Comparison of ENCODE assay signal across 23 cellular contexts in genomic region chr2:148530350-148530749, GRCh38.
DNase-seq lines count a peak whose midpoint lies in the region; ATAC-seq, FAIRE-seq and TF ChIP-seq lines count a peak whose summit lies in the region.
"Had no signal": no experiment of that assay in that cellular context is flagged by ENCODE, and none has a peak within 500 bp of the region (broad histone marks: within the 10 kb centered on the region; RNA-seq: fewer than 3 reads in every experiment).

No MANE protein-coding gene starts in this region.

- H3K9ac ChIP-seq in H9 (ENCODE audit: extremely low read depth, insufficient read length, low read length): no peak overlapping the region

- H3T11ph ChIP-seq in H9 (ENCODE audit: low read length): no peak overlapping the region

- no peak for DNase-seq in T-helper 1 cell
- DNase-seq in H9: peak; percentile 13
- no peak for DNase-seq in left colon
- peak; percentile 39 for DNase-seq in small intestine
- DNase-seq in stimulated activated CD4-positive, alpha-beta T cell treated with anti-CD3 and anti-CD28 coated beads, Interleukin-4, amount 100 ng/mL, for 4 hours: no peak
- no peak for DNase-seq in activated CD8-positive, alpha-beta memory T cell treated with anti-CD3 and anti-CD28 coated beads, Interleukin-2, amount 50 U/mL, for 4 hours
- DNase-seq: AML-193, DMS153, GDM1, H7, IMR-90, Karpas-422, NCI-H1048, NCI-H1436 treated with DMSO at 0.1 percent for 48 hours, NCI-H2029, NCI-H345, NCI-H524 treated with DMSO at 0.1 percent for 48 hours, SHP77 had no signal

- no peak overlapping the region for H3K23ac ChIP-seq in H9 (ENCODE audit: insufficient read length, low read depth, low read length)

- no peak for TF ChIP-seq CTCF in H9 (conservative IDR thresholded peaks at IDR 0.05)

- H3K27ac ChIP-seq in H9 (ENCODE audit: insufficient read length, low read depth, low read length): no peak overlapping the region
- H3K27ac ChIP-seq in small intestine (ENCODE audit: low read depth in 1 of 2, low read length in 1 of 2): no peak overlapping the region
- H3K27ac ChIP-seq: 22Rv1, C4-2B, HL-60 had no signal

- intact Hi-C loops in left colon (cut with DNase I, micrococcal nuclease): no loop called here

- no peak overlapping the region for H4K91ac ChIP-seq in H9 (ENCODE audit: insufficient read length, low read depth, low read length)

- H3K4me1 Mint-ChIP-seq in T-helper 1 cell treated with Interleukin-12 subunit alpha and Interleukin-12 subunit beta and Interleukin-4 antibody, amounts not matched to agents 30 μg/mL and 1 μg/mL, for 36 hours (ENCODE audit: low read depth): peaks cover 62% of the 10 kb centered on the region
- H3K4me1 Mint-ChIP-seq in H9: peaks cover 12 to 13% of the 10 kb centered on the region in 2 experiments

- H2AFZ ChIP-seq in H9 (ENCODE audit: low read length): no peak overlapping the region

- H2BK15ac ChIP-seq in H9 (ENCODE audit: low read depth, low read length): no peak overlapping the region

- FAIRE-seq in small intestine (lab: Jason Lieb, UNC): no peak

- no peak overlapping the region for H4K5ac ChIP-seq in H9 (ENCODE audit: insufficient read length, low read depth, low read length)

- H3K36me3 Mint-ChIP-seq in T-helper 1 cell treated with Interleukin-12 subunit alpha and Interleukin-12 subunit beta and Interleukin-4 antibody, amounts not matched to agents 30 μg/mL and 1 μg/mL, for 36 hours (ENCODE audit: low read depth): peaks cover 2% of the 10 kb centered on the region
- no peaks in the 10 kb centered on the region; a peak in 1 of 7 replicates for H3K36me3 Mint-ChIP-seq in H9 (ENCODE audit: insufficient read depth in 1 of 3, low read depth in 3 of 3)

- no peak overlapping the region for H3K4me2 ChIP-seq in H9 (ENCODE audit: insufficient read depth, insufficient read length, low read length)

- no peak overlapping the region for H4K8ac ChIP-seq in H9 (replicated peaks; ENCODE audit: insufficient read length, low read depth, low read length)

- no peak overlapping the region for H2BK20ac ChIP-seq in H9 (ENCODE audit: low read depth, low read length, poor library complexity, severe bottlenecking)

- WGBS in H9 (ENCODE audit: extremely low coverage, insufficient read length, low lambda C conversion rate): no CpG with 5 or more reads among the region's 4 CpGs
- WGBS in small intestine, 3 donors: 62 to 84% (median 64%) methylated on average over 4 of the region's 4 CpGs

- no peak overlapping the region for H3K4me3 Mint-ChIP-seq in T-helper 1 cell treated with Interleukin-12 subunit alpha and Interleukin-12 subunit beta and Interleukin-4 antibody, amounts not matched to agents 30 μg/mL and 1 μg/mL, for 36 hours
- no peak overlapping the region for H3K4me3 Mint-ChIP-seq in H9

- H3K4ac ChIP-seq in H9 (ENCODE audit: low read depth, low read length): no peak overlapping the region

- H3K4me3 ChIP-seq in small intestine (ENCODE audit: low read depth in 1 of 2, low read length in 2 of 2): no peak overlapping the region

- no peaks in the 10 kb centered on the region for H3K36me3 ChIP-seq in small intestine (ENCODE audit: control insufficient read depth in 2 of 2, insufficient read depth in 2 of 2, low read length in 2 of 2)

- no peak overlapping the region for H3K18ac ChIP-seq in H9 (ENCODE audit: insufficient read length, low read depth, low read length)

- peaks cover 3% of the 10 kb centered on the region for H3K23me2 ChIP-seq in H9 (ENCODE audit: insufficient read length, low read depth, low read length, poor library complexity, severe bottlenecking)

- H3K9me3 Mint-ChIP-seq in T-helper 1 cell treated with Interleukin-12 subunit alpha and Interleukin-12 subunit beta and Interleukin-4 antibody, amounts not matched to agents 30 μg/mL and 1 μg/mL, for 36 hours: peaks cover 3% of the 10 kb centered on the region
- no peaks in the 10 kb centered on the region for H3K9me3 Mint-ChIP-seq in H9

- H3K9me3 ChIP-seq in H9 (ENCODE audit: control insufficient read depth, low read depth, low read length) (no peaks in the 10 kb centered on the region), small intestine (ENCODE audit: control insufficient read depth, low read depth) (no peaks in the 10 kb centered on the region)

- 0 out of 2 replicates have a peak, but pooled peaks cover 6% of the 10 kb centered on the region for H3K4me1 ChIP-seq in H9 (ENCODE audit: insufficient read depth, low read length)
- no peaks in the 10 kb centered on the region for H3K4me1 ChIP-seq in small intestine (ENCODE audit: control insufficient read depth in 2 of 2, insufficient read depth in 1 of 2, low read depth in 1 of 2, low read length in 1 of 2)

- no peak overlapping the region for H2BK12ac ChIP-seq in H9 (ENCODE audit: insufficient read length, low read depth, low read length)

- H2AK5ac ChIP-seq in H9 (ENCODE audit: insufficient read length, low read length): no peak overlapping the region

- no peak overlapping the region for H2BK120ac ChIP-seq in H9 (ENCODE audit: low read depth, low read length, poor library complexity, severe bottlenecking)

- no peak overlapping the region for H3K14ac ChIP-seq in H9 (ENCODE audit: insufficient read depth, low read length)

- H2BK5ac ChIP-seq in H9 (ENCODE audit: insufficient read length, low read length): no peak overlapping the region

- H3K27ac Mint-ChIP-seq in T-helper 1 cell treated with Interleukin-12 subunit alpha and Interleukin-12 subunit beta and Interleukin-4 antibody, amounts not matched to agents 30 μg/mL and 1 μg/mL, for 36 hours: peak overlapping the region; percentile 14
- H3K27ac Mint-ChIP-seq in H9: no peak overlapping the region

- H3K56ac ChIP-seq in H9 (ENCODE audit: insufficient read length, low read depth, low read length): no peak overlapping the region

- ATAC-seq in left colon (peak; percentile 64), HG03378 (IDR thresholded peaks at IDR 0.05; ENCODE audit: unreplicated experiment) (no peak)

- no peaks in the 10 kb centered on the region for H3K27me3 Mint-ChIP-seq in T-helper 1 cell treated with Interleukin-12 subunit alpha and Interleukin-12 subunit beta and Interleukin-4 antibody, amounts not matched to agents 30 μg/mL and 1 μg/mL, for 36 hours (ENCODE audit: low read depth)
- H3K27me3 Mint-ChIP-seq in H9 (ENCODE audit: low read depth): peaks cover 14% of the 10 kb centered on the region

- no peaks in the 10 kb centered on the region for H3K79me2 ChIP-seq in H9 (ENCODE audit: insufficient read depth, low read length)

- H3K79me1 ChIP-seq in H9 (ENCODE audit: insufficient read depth, low read depth, low read length, poor library complexity, severe bottlenecking): no peaks in the 10 kb centered on the region

- no peaks in the 10 kb centered on the region for H4K20me1 ChIP-seq in H9 (ENCODE audit: control insufficient read depth, insufficient read depth, insufficient read length)

- no peaks in the 10 kb centered on the region for H3K27me3 ChIP-seq in H9 (ENCODE audit: insufficient read depth, low read length)
- no peaks in the 10 kb centered on the region for H3K27me3 ChIP-seq in small intestine (ENCODE audit: control insufficient read depth in 2 of 2, insufficient read depth in 2 of 2, low read length in 2 of 2)

Comparison
In these comparisons a context has a peak if more than half of its experiments do, and no peak if none do; other contexts are left out.
1. DNase-seq: peak in H9 (single experiment) and small intestine (single experiment); none in T-helper 1 cell (0 of 5), left colon (0 of 2), stimulated activated CD4-positive, alpha-beta T cell treated with anti-CD3 and anti-CD28 coated beads, Interleukin-4, amount 100 ng/mL, for 4 hours (0 of 2) and activated CD8-positive, alpha-beta memory T cell treated with anti-CD3 and anti-CD28 coated beads, Interleukin-2, amount 50 U/mL, for 4 hours (single experiment).